27 cellular contexts compared by ENCODE assay signal in genomic region chr1:156998840-156999239, GRCh38.
"Had no signal": no experiment of that assay in that cellular context is flagged by ENCODE, and none has a peak within 500 bp of the region (broad histone marks: within the 10 kb centered on the region; RNA-seq: fewer than 3 reads in every experiment).

No MANE protein-coding gene starts in this region.

- H3K9me3 ChIP-seq: adrenal gland, Peyer's patch, SJCRH30 had no signal

- DNase-seq: activated CD4-positive, alpha-beta memory T cell treated with anti-CD3 and anti-CD28 coated beads, Interleukin-2, amount 10 ng/mL, durations not matched to agents 7 days and 5 days; activated CD4-positive, alpha-beta T cell treated with anti-CD3 and anti-CD28 coated beads, Interleukin-2, amount 10 ng/mL, durations not matched to agents 7 days and 5 days; activated CD4-positive, CD25-positive, alpha-beta regulatory T cell; activated gamma-delta T cell treated with Interleukin-2 at 50 U/mL for 16 hours; activated naive CD4-positive, alpha-beta T cell treated with anti-CD3 and anti-CD28 coated beads, Interleukin-2, amount 50 U/mL, for 16 hours; activated naive CD8-positive, alpha-beta T cell treated with anti-CD3 and anti-CD28 coated beads, Interleukin-2, amount 10 ng/mL, durations not matched to agents 7 days and 5 days; activated T-cell treated with anti-CD3 and anti-CD28 coated beads for 4 hours; activated T-cell treated with anti-CD3 and anti-CD28 coated beads, Interleukin-2, amount 50 U/mL, for 72 hours; adrenal gland; anterior cingulate cortex; caudate nucleus; Kasumi-1; KBM-7; NCI-H1092 treated with DMSO at 0.1 percent for 48 hours; NCI-H1417 treated with DMSO at 0.1 percent for 48 hours; NCI-H1694; NCI-H2029; NCI-H2107; NCI-H2171 treated with DMSO at 0.1 percent for 48 hours; NCI-H226; NCI-H526; Peyer's patch; Right ventricle myocardium superior; T-helper 9 cell had no signal

- H3K27me3 ChIP-seq: adrenal gland, Peyer's patch, SJCRH30 had no signal

- H3K4me3 ChIP-seq: adrenal gland, Peyer's patch, SJCRH30 had no signal

- H3K4me1 ChIP-seq: SJCRH30 had no signal

- ATAC-seq: activated T-cell treated with anti-CD3 and anti-CD28 coated beads, Interleukin-2, amount 50 U/mL, for 72 hours had no signal

- H3K36me3 ChIP-seq: adrenal gland, Peyer's patch, SJCRH30 had no signal

- H3K27ac ChIP-seq: adrenal gland, RWPE1, SJCRH30, VCaP had no signal
